Comparison of ENCODE assay signal across 1 cellular context in the genomic region with DNA sequence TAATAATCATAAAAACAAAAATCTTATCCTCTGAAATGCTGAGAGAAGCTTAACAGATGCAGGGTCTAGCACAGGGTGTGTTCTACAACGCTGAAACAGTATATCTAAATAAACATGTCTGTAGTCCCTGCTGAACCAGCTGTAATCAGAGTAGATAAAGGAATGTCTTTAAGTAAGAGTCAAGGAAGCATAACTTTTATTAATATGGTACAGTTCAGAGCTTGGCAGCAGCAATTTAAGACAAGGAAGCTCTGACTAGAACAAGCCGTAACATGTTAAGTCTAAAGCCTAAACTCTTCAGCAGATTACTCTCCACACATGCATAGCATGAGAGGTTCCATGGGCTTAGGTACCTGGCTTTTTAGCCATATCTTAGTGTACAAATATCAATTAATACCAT.
TF ChIP-seq lines count a peak whose summit lies in the region.

No MANE protein-coding gene starts in this region.

TF ChIP-seq in IMR-90, 13 proteins besides CTCF, POLR2A, EP300 and RAD21 (continued from another document):
- TF ChIP-seq FOS (IDR thresholded peaks at IDR 0.05; ENCODE audit: low read depth, low read length) (no peak), MXI1 (IDR thresholded peaks at IDR 0.05; ENCODE audit: borderline replicate concordance, low read depth, low read length) (no peak), RFX5 (IDR thresholded peaks at IDR 0.05; ENCODE audit: low read depth, low read length) (no peak), CEBPB (IDR thresholded peaks at IDR 0.05; ENCODE audit: low read depth, low read length) (no peak), NFE2L2 (IDR thresholded peaks at IDR 0.05; ENCODE audit: low read depth, low read length) (no peak)
TF ChIP-seq in IMR-90: peak in this region for 0.
